ENCODE assay signal across 11 cellular contexts in the genomic region with DNA sequence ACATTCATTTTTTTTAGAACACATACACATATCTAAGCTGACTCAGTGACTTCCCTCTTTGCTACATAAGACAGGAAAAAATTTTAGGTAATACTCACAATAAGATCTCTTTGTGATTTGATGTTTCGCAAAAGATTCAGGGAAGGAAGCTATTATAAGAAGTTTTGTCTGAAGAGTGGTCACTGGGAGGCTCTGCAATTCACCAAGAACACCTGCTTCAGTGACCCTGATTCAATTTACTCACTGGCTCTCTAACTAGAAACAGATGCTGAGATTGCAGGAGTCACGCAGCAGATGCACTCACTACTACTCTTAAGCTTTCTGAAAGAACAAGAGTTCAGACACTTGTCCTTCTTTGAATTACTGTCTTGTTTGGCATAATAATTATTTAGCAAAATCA.
DNase-seq lines count a peak whose midpoint lies in the region; ATAC-seq and TF ChIP-seq lines count a peak whose summit lies in the region.
"Had no signal": no experiment of that assay in that cellular context is flagged by ENCODE, and none has a peak within 500 bp of the region (broad histone marks: within the 10 kb centered on the region; RNA-seq: fewer than 3 reads in every experiment).

No MANE protein-coding gene starts in this region.

- POLR2A ChIA-PET in AG04449 (lab: Yijun Ruan, JAX), result no interaction called here

- DNase-seq in AG04449 (ENCODE audit: low read depth, low spot score) (peak; percentile 17), EL (peak; percentile 20), SK-N-DZ (ENCODE audit: low spot score) (peak; percentile 88), fibroblast of the conjunctiva (ENCODE audit: low read depth) (peak; percentile 78), DMS79 treated with DMSO at 0.1 percent for 48 hours (lab: John Stamatoyannopoulos, UW) (no peak)
- no peak for DNase-seq in stimulated activated CD4-positive, alpha-beta T cell treated with anti-CD3 and anti-CD28 coated beads, Interleukin-12 subunit alpha, Interleukin-12 subunit beta, amount 100 ng/mL, for 4 hours
- DNase-seq: activated CD8-positive, alpha-beta T cell treated with anti-CD3 and anti-CD28 coated beads, Interleukin-2, amount 10 ng/mL, durations not matched to agents 7 days and 5 days; CD4-positive, CD25-positive, alpha-beta regulatory T cell; immature natural killer cell had no signal

- TF ChIP-seq CTCF in AG04449 (IDR thresholded peaks at IDR 0.05; ENCODE audit: insufficient read depth, low read length, missing control alignments), result no peak

- H3K4me3 ChIP-seq in AG04449 (ENCODE audit: low read depth, low read length), result no peak overlapping the region

- CTCF ChIA-PET in AG04449 (lab: Yijun Ruan, JAX), result no interaction called here

- no peak for ATAC-seq in GM19328 (IDR thresholded peaks at IDR 0.05; ENCODE audit: unreplicated experiment)
- no peak for ATAC-seq in HG03196 (IDR thresholded peaks at IDR 0.05; ENCODE audit: unreplicated experiment)
- ATAC-seq: activated CD8-positive, alpha-beta T cell treated with anti-CD3 and anti-CD28 coated beads, Interleukin-2, amount 10 ng/mL, durations not matched to agents 7 days and 5 days had no signal

Comparison
In these comparisons a context has a peak if more than half of its experiments do, and no peak if none do; other contexts are left out.
1. DNase-seq: peak in AG04449 (single experiment), EL (single experiment), SK-N-DZ (single experiment) and fibroblast of the conjunctiva (single experiment); none in DMS79 treated with DMSO at 0.1 percent for 48 hours (single experiment) and stimulated activated CD4-positive, alpha-beta T cell treated with anti-CD3 and anti-CD28 coated beads, Interleukin-12 subunit alpha, Interleukin-12 subunit beta, amount 100 ng/mL, for 4 hours (single experiment).